In genomic region chr4:15238720-15239119, GRCh38 we compare ENCODE assay signal across 8 cellular contexts.
A peak's percentile ranks its signal among the peaks of the same experiment; 100 is the strongest.
DNase-seq lines count a peak whose midpoint lies in the region; ATAC-seq and TF ChIP-seq lines count a peak whose summit lies in the region.

No MANE protein-coding gene starts in this region.

- no peak for TF ChIP-seq EP300 in Ishikawa (IDR thresholded peaks at IDR 0.05; ENCODE audit: borderline replicate concordance)

- CTCF ChIA-PET in activated CD4-positive, alpha-beta memory T cell treated with anti-CD3 and anti-CD28 coated beads, Interleukin-2, amount 10 ng/mL, durations not matched to agents 7 days and 5 days (lab: Charles Lee): interaction anchor here (1.7 to 3.7 kb wide), 2 partner anchors 158 to 219 kb away, joined by 7 to 15 read pairs; no protein-coding TSS in a partner anchor

- no peaks in the 10 kb centered on the region for H3K9me3 Mint-ChIP-seq in CD14-positive monocyte
- no peaks in the 10 kb centered on the region for H3K9me3 Mint-ChIP-seq in activated CD4-positive, alpha-beta memory T cell treated with anti-CD3 and anti-CD28 coated beads, Interleukin-2, amount 10 ng/mL, durations not matched to agents 7 days and 5 days

- no peak overlapping the region for H3K4me3 Mint-ChIP-seq in CD14-positive monocyte
- no peak overlapping the region for H3K4me3 Mint-ChIP-seq in activated CD4-positive, alpha-beta memory T cell treated with anti-CD3 and anti-CD28 coated beads, Interleukin-2, amount 10 ng/mL, durations not matched to agents 7 days and 5 days

- DNase-seq in CD14-positive monocyte (ENCODE audit: low spot score) (no peak), Right ventricle myocardium superior (no peak), renal cortical epithelial cell (ENCODE audit: low read depth) (peak; percentile 42), NCI-H2227 treated with DMSO at 0.1 percent for 48 hours (lab: John Stamatoyannopoulos, UW) (no peak)
- peak; percentile 31 for DNase-seq in activated CD4-positive, alpha-beta memory T cell treated with anti-CD3 and anti-CD28 coated beads, Interleukin-2, amount 10 ng/mL, durations not matched to agents 7 days and 5 days

- TF ChIP-seq RAD21 in Ishikawa (IDR thresholded peaks at IDR 0.05; ENCODE audit: low read depth): peak; percentile 85

- no peak overlapping the region for H3K27ac Mint-ChIP-seq in CD14-positive monocyte
- H3K27ac Mint-ChIP-seq in activated CD4-positive, alpha-beta memory T cell treated with anti-CD3 and anti-CD28 coated beads, Interleukin-2, amount 10 ng/mL, durations not matched to agents 7 days and 5 days: no peak overlapping the region

- POLR2A ChIA-PET in activated CD4-positive, alpha-beta memory T cell treated with anti-CD3 and anti-CD28 coated beads, Interleukin-2, amount 10 ng/mL, durations not matched to agents 7 days and 5 days (lab: Charles Lee): no interaction called here

- no peaks in the 10 kb centered on the region for H3K36me3 Mint-ChIP-seq in CD14-positive monocyte
- H3K36me3 Mint-ChIP-seq in activated CD4-positive, alpha-beta memory T cell treated with anti-CD3 and anti-CD28 coated beads, Interleukin-2, amount 10 ng/mL, durations not matched to agents 7 days and 5 days (ENCODE audit: low read depth): no peaks in the 10 kb centered on the region

- H3K27me3 Mint-ChIP-seq in CD14-positive monocyte (ENCODE audit: low read depth in 3 of 3): no peaks in the 10 kb centered on the region
- H3K27me3 Mint-ChIP-seq in activated CD4-positive, alpha-beta memory T cell treated with anti-CD3 and anti-CD28 coated beads, Interleukin-2, amount 10 ng/mL, durations not matched to agents 7 days and 5 days: peaks cover 3% of the 10 kb centered on the region

- TF ChIP-seq CTCF in CD14-positive monocyte (IDR thresholded peaks at IDR 0.05): peak; percentile 84

- intact Hi-C loops in CD14-positive monocyte (cut with micrococcal nuclease) (loop anchor here in 1 of 2 donors (1.0 to 5.0 kb wide), 2 partner anchors 159 to 219 kb away; no protein-coding TSS in a partner anchor), Right ventricle myocardium superior (cut with DNase I) (no loop called here)

- H3K4me1 Mint-ChIP-seq in CD14-positive monocyte: peaks cover 17% of the 10 kb centered on the region
- H3K4me1 Mint-ChIP-seq in activated CD4-positive, alpha-beta memory T cell treated with anti-CD3 and anti-CD28 coated beads, Interleukin-2, amount 10 ng/mL, durations not matched to agents 7 days and 5 days: peaks cover 9% of the 10 kb centered on the region

- peak; percentile 64 for ATAC-seq in GM18907 (IDR thresholded peaks at IDR 0.05; ENCODE audit: unreplicated experiment)
- ATAC-seq in Right ventricle myocardium superior (ENCODE audit: poor library complexity): peak; percentile 84
- no peak for ATAC-seq in HG03460 (IDR thresholded peaks at IDR 0.05; ENCODE audit: unreplicated experiment)

TF ChIP-seq in Ishikawa, 13 proteins besides CTCF, POLR2A, EP300 and RAD21:
- no peak for TF ChIP-seq NFIC (IDR thresholded peaks at IDR 0.05)
- no peak for TF ChIP-seq FOXM1 (IDR thresholded peaks at IDR 0.05; ENCODE audit: borderline replicate concordance, low read depth)
- no peak for TF ChIP-seq TAF1 (IDR thresholded peaks at IDR 0.05; ENCODE audit: low read depth)
- TF ChIP-seq TEAD4 (IDR thresholded peaks at IDR 0.05): no peak
- no peak for TF ChIP-seq YY1 (IDR thresholded peaks at IDR 0.05; ENCODE audit: low read depth)

Comparison
In these comparisons a context has a peak if more than half of its experiments do, and no peak if none do; other contexts are left out.
1. DNase-seq: peak in activated CD4-positive, alpha-beta memory T cell treated with anti-CD3 and anti-CD28 coated beads, Interleukin-2, amount 10 ng/mL, durations not matched to agents 7 days and 5 days (single experiment) and renal cortical epithelial cell (single experiment); none in CD14-positive monocyte (single experiment), Right ventricle myocardium superior (single experiment) and NCI-H2227 treated with DMSO at 0.1 percent for 48 hours (single experiment).